Comparison of ENCODE assay signal across 1 cellular context in genomic region chr4:38128478-38129451, GRCh38.
TF ChIP-seq lines count a peak whose summit lies in the region.

No MANE protein-coding gene starts in this region.

TF ChIP-seq in GM12878, 131 proteins besides CTCF, POLR2A, EP300 and RAD21 (continued from another document):
- no peak for TF ChIP-seq REST (IDR thresholded peaks at IDR 0.05; ENCODE audit: low read depth, low read length)
- TF ChIP-seq BHLHE40 (IDR thresholded peaks at IDR 0.05; ENCODE audit: borderline replicate concordance in 1 of 2, low read depth in 2 of 2, low read length in 1 of 2): peak; percentile 84 to 89
- no peak for TF ChIP-seq FOXK2 (IDR thresholded peaks at IDR 0.05)
- TF ChIP-seq ZNF622 (IDR thresholded peaks at IDR 0.05): no peak
- no peak for TF ChIP-seq SUPT20H (IDR thresholded peaks at IDR 0.05; ENCODE audit: borderline replicate concordance, control insufficient read depth, low read depth, low read length)
- TF ChIP-seq, protein P1, sequence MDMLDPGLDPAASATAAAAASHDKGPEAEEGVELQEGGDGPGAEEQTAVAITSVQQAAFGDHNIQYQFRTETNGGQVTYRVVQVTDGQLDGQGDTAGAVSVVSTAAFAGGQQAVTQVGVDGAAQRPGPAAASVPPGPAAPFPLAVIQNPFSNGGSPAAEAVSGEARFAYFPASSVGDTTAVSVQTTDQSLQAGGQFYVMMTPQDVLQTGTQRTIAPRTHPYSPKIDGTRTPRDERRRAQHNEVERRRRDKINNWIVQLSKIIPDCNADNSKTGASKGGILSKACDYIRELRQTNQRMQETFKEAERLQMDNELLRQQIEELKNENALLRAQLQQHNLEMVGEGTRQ (IDR thresholded peaks at IDR 0.05; ENCODE audit: borderline replicate concordance, low read depth, low read length): no peak; the same call in 1 of the 2 replicates
- peak; percentile 79; the same call in 1 of the 2 replicates for TF ChIP-seq TBL1XR1 (IDR thresholded peaks at IDR 0.05; ENCODE audit: low read depth, low read length)
- 0 out of 2 replicates have a peak, but pooled peaks have one; percentile 12 for TF ChIP-seq MYB (IDR thresholded peaks at IDR 0.05; ENCODE audit: borderline replicate concordance, low read depth, low read length)
- TF ChIP-seq BACH1 (IDR thresholded peaks at IDR 0.05; ENCODE audit: borderline replicate concordance): peak; percentile 83; the same call in 1 of the 2 replicates
- TF ChIP-seq CREM (IDR thresholded peaks at IDR 0.05; ENCODE audit: low read depth): peak; percentile 94
- TF ChIP-seq SMC3 (IDR thresholded peaks at IDR 0.05; ENCODE audit: borderline replicate concordance, low read length): peak; percentile 28; the same call in 1 of the 2 replicates
- TF ChIP-seq HDGF (IDR thresholded peaks at IDR 0.05): peak; percentile 33; the same call in 1 of the 2 replicates
- no peak for TF ChIP-seq RBBP5 (conservative IDR thresholded peaks at IDR 0.05)
- TF ChIP-seq HDAC6 (IDR thresholded peaks at IDR 0.05; ENCODE audit: unreplicated experiment): no peak
- TF ChIP-seq SPI1 (IDR thresholded peaks at IDR 0.05; ENCODE audit: borderline replicate concordance, insufficient read depth, low read depth, low read length): peak; percentile 89
- TF ChIP-seq NR2C1 (IDR thresholded peaks at IDR 0.05): no peak
- TF ChIP-seq KDM1A (IDR thresholded peaks at IDR 0.05; ENCODE audit: borderline replicate concordance): no peak
- peak; percentile 79 for TF ChIP-seq DPF2 (IDR thresholded peaks at IDR 0.05)
- TF ChIP-seq STAT3 (IDR thresholded peaks at IDR 0.05; ENCODE audit: low read depth, low read length): no peak; the same call in 1 of the 2 replicates
- peak; percentile 41; the same call in 1 of the 2 replicates for TF ChIP-seq TAF1 (IDR thresholded peaks at IDR 0.05; ENCODE audit: borderline replicate concordance, low read depth, low read length)
- no peak for TF ChIP-seq RUNX3 (IDR thresholded peaks at IDR 0.05; ENCODE audit: low read length)
- 0 out of 2 replicates have a peak, but pooled peaks have one; percentile 12 for TF ChIP-seq RB1 (IDR thresholded peaks at IDR 0.05; ENCODE audit: borderline replicate concordance)
- no peak for TF ChIP-seq CBX5 (IDR thresholded peaks at IDR 0.05; ENCODE audit: low read depth)
- TF ChIP-seq IRF5 (IDR thresholded peaks at IDR 0.05; ENCODE audit: borderline replicate concordance): no peak
- no peak; the same call in 1 of the 2 replicates for TF ChIP-seq RAD51 (IDR thresholded peaks at IDR 0.05)
- peak; percentile 57 for TF ChIP-seq POLR2AphosphoS5 (IDR thresholded peaks at IDR 0.05; ENCODE audit: low read length)
- TF ChIP-seq WRNIP1 (IDR thresholded peaks at IDR 0.05; ENCODE audit: borderline replicate concordance, low read depth, low read length): 0 out of 2 replicates have a peak, but pooled peaks have one; percentile 20
- no peak for TF ChIP-seq MYC (IDR thresholded peaks at IDR 0.05; ENCODE audit: insufficient read depth, insufficient read length, insufficient replicate concordance, low read length, severe bottlenecking)
- peak; percentile 62; the same call in 1 of the 2 replicates for TF ChIP-seq ZNF592 (IDR thresholded peaks at IDR 0.05)
- peak; percentile 97 for TF ChIP-seq NBN (IDR thresholded peaks at IDR 0.05)
- TF ChIP-seq CBFB (IDR thresholded peaks at IDR 0.05; ENCODE audit: low read depth): peak; percentile 91
- no peak for TF ChIP-seq LARP7 (IDR thresholded peaks at IDR 0.05)
- TF ChIP-seq PML (IDR thresholded peaks at IDR 0.05; ENCODE audit: low read length): no peak
- TF ChIP-seq GABPA (IDR thresholded peaks at IDR 0.05; ENCODE audit: low read depth): no peak
- TF ChIP-seq TCF3 (IDR thresholded peaks at IDR 0.05; ENCODE audit: borderline replicate concordance, insufficient read depth, low read depth, low read length): peak; percentile 76; the same call in 1 of the 2 replicates
- no peak for TF ChIP-seq FOS (IDR thresholded peaks at IDR 0.05; ENCODE audit: borderline replicate concordance, extremely low read depth, insufficient read length)
- TF ChIP-seq ZNF274 (IDR thresholded peaks at IDR 0.05; ENCODE audit: insufficient read depth, insufficient read length): no peak
- TF ChIP-seq KLF5 (IDR thresholded peaks at IDR 0.05; ENCODE audit: partially characterized antibody): peak; percentile 83
- TF ChIP-seq ASH2L (IDR thresholded peaks at IDR 0.05; ENCODE audit: borderline replicate concordance, low read depth): no peak
- TF ChIP-seq CHD2 (IDR thresholded peaks at IDR 0.05; ENCODE audit: borderline replicate concordance, low read depth, low read length): peak; percentile 91
- no peak for TF ChIP-seq NRF1 (conservative IDR thresholded peaks at IDR 0.05; ENCODE audit: low read depth, low read length)
- TF ChIP-seq RELA (IDR thresholded peaks at IDR 0.05; ENCODE audit: borderline replicate concordance, partially characterized antibody): peak; percentile 79
- TF ChIP-seq CBX3 (IDR thresholded peaks at IDR 0.05; ENCODE audit: borderline replicate concordance, low read depth): no peak
- TF ChIP-seq CHD4 (IDR thresholded peaks at IDR 0.05): no peak
- TF ChIP-seq SREBF2 (IDR thresholded peaks at IDR 0.05; ENCODE audit: low read length): no peak
- no peak for TF ChIP-seq E4F1 (IDR thresholded peaks at IDR 0.05; ENCODE audit: borderline replicate concordance, partially characterized antibody)
- TF ChIP-seq RFX5 (IDR thresholded peaks at IDR 0.05; ENCODE audit: low read depth, low read length): no peak
- TF ChIP-seq CEBPB (IDR thresholded peaks at IDR 0.05; ENCODE audit: borderline replicate concordance in 1 of 2, low read depth in 2 of 2, low read length in 2 of 2): no peak
- peak; percentile 78; the same call in 1 of the 2 replicates for TF ChIP-seq IRF4 (IDR thresholded peaks at IDR 0.05; ENCODE audit: low read depth, low read length)
- TF ChIP-seq IRF3 (IDR thresholded peaks at IDR 0.05): no peak
- peak; percentile 93 for TF ChIP-seq ZBED1 (IDR thresholded peaks at IDR 0.05; ENCODE audit: borderline replicate concordance)
- peak; percentile 94 for TF ChIP-seq EED (IDR thresholded peaks at IDR 0.05; ENCODE audit: low read depth)
- TF ChIP-seq ZBTB4 (CRISPR knock-in tag; IDR thresholded peaks at IDR 0.05): no peak
- TF ChIP-seq NR2F1 (conservative IDR thresholded peaks at IDR 0.05): peak; percentile 91
